In genomic region chr15:56953790-56954189, GRCh38 we compare ENCODE assay signal across 2 cellular contexts.
TF ChIP-seq lines count a peak whose summit lies in the region.

No MANE protein-coding gene starts in this region.

TF ChIP-seq in HepG2, 621 proteins besides CTCF, POLR2A, EP300 and RAD21:
- TF ChIP-seq GTF2F1 (IDR thresholded peaks at IDR 0.05; ENCODE audit: low read length) (no peak), PLSCR1 (CRISPR knock-in tag; IDR thresholded peaks at IDR 0.05; ENCODE audit: borderline replicate concordance) (no peak), ZNF431 (CRISPR knock-in tag; IDR thresholded peaks at IDR 0.05; ENCODE audit: borderline replicate concordance, low read depth) (no peak), ATF7 (IDR thresholded peaks at IDR 0.05) (peak; percentile 90), ATF7 (CRISPR knock-in tag; IDR thresholded peaks at IDR 0.05) (no peak), E2F1 (CRISPR knock-in tag; IDR thresholded peaks at IDR 0.05) (no peak), IRF1 (CRISPR knock-in tag; IDR thresholded peaks at IDR 0.05; ENCODE audit: low read depth) (no peak), ZNF383 (CRISPR knock-in tag; IDR thresholded peaks at IDR 0.05; ENCODE audit: borderline replicate concordance) (no peak)

TF ChIP-seq in K562, 482 proteins besides CTCF, POLR2A, EP300 and RAD21:
- TF ChIP-seq ATF3 (IDR thresholded peaks at IDR 0.05): peak; percentile 27; the same call in 1 of the 2 replicates
- no peak for TF ChIP-seq ATF3 (CRISPR knock-in tag; conservative IDR thresholded peaks at IDR 0.05)
- no peak for TF ChIP-seq ASH1L (IDR thresholded peaks at IDR 0.05; ENCODE audit: borderline replicate concordance, low read depth, partially characterized antibody)
